ENCODE assay signal across 25 cellular contexts in genomic region chr9:129796029-129796910, GRCh38. TPM values are rescaled to one million over a fixed set of nuclear protein-coding genes. Genes with fewer than 3 reads are reported as not detected.
A peak's percentile ranks its signal among the peaks of the same experiment; 100 is the strongest.
DNase-seq lines count a peak whose midpoint lies in the region; ATAC-seq, FAIRE-seq and TF ChIP-seq lines count a peak whose summit lies in the region.
"Had no signal": no experiment of that assay in that cellular context is flagged by ENCODE, and none has a peak within 500 bp of the region (broad histone marks: within the 10 kb centered on the region; RNA-seq: fewer than 3 reads in every experiment).

No MANE protein-coding gene starts in this region.

- H3K4me2 ChIP-seq in A549 = no peak overlapping the region
- H3K4me2 ChIP-seq in neuronal stem cell (ENCODE audit: insufficient read depth, low read length, poor library complexity, severe bottlenecking) = no peak overlapping the region

- 54% methylated on average over 8 of the region's 8 CpGs for WGBS in A549 (ENCODE audit: missing lambda C conversion rate)
- no CpG with 5 or more reads among the region's 8 CpGs for WGBS in neuronal stem cell (ENCODE audit: extremely low coverage in 2 of 2, insufficient read length in 2 of 2, insufficient replicate concordance in 1 of 2), 2 donors

- no peaks in the 10 kb centered on the region for H3K36me3 Mint-ChIP-seq in Calu3 (ENCODE audit: insufficient read depth, unreplicated experiment)
- H3K36me3 Mint-ChIP-seq: CD4-positive, alpha-beta memory T cell; IgD-negative memory B cell had no signal

- no peak overlapping the region for H2AFZ ChIP-seq in neuronal stem cell (ENCODE audit: low read length)

- H3K9ac ChIP-seq in neuronal stem cell (ENCODE audit: low read depth, low read length, poor library complexity) = no peak overlapping the region

- DNase-seq in A549 (ENCODE audit: low read depth in 1 of 2, low spot score in 1 of 2) = no peak
- DNase-seq in Calu3 = peak; percentile 15
- DNase-seq in NCI-H2196 treated with DMSO at 0.1 percent for 48 hours (lab: John Stamatoyannopoulos, UW; ENCODE audit: unreplicated experiment) = peak; percentile 28
- no peak for DNase-seq in neuronal stem cell (ENCODE audit: low spot score)
- no peak for DNase-seq in GF-D8 (lab: John Stamatoyannopoulos, UW)
- no peak for DNase-seq in NCI-H1436 (lab: John Stamatoyannopoulos, UW)
- no peak for DNase-seq in activated CD4-positive, alpha-beta T cell treated with anti-CD3 and anti-CD28 coated beads for 4 hours
- DNase-seq: C1 segment of cervical spinal cord; CD4-positive, alpha-beta memory T cell; Kasumi-1; NCI-H1092 treated with DMSO at 0.1 percent for 48 hours; NCI-H1436 treated with DMSO at 0.1 percent for 48 hours; NCI-H2029; NCI-H2171; NCI-H524; NCI-H748 treated with DMSO at 0.1 percent for 48 hours; NK-92 treated with Interleukin-12 subunit alpha and Interleukin-12 subunit beta, amount 100 ng/mL, for 24 hours; PC-3; SJCRH30; T-helper 2 cell had no signal

- no peak for FAIRE-seq in A549 (lab: Jason Lieb, UNC)
- FAIRE-seq: GM12878, H1 had no signal

- H3K9me3 ChIP-seq in A549 (no peaks in the 10 kb centered on the region), neuronal stem cell (replicated peaks in 1 of 2; ENCODE audit: control insufficient read depth in 2 of 2, insufficient read depth in 1 of 2, low read depth in 1 of 2, low read length in 2 of 2) (no peaks in the 10 kb centered on the region)
- H3K9me3 ChIP-seq: SJCRH30 had no signal

- POLR2A ChIA-PET in A549 (lab: Yijun Ruan, JAX) = no interaction called here

- intact Hi-C loops in Calu3 (cut with micrococcal nuclease; ENCODE audit: unreplicated experiment) = no loop called here

- no peaks in the 10 kb centered on the region for H3K9me3 Mint-ChIP-seq in Calu3 (ENCODE audit: low read depth, unreplicated experiment)
- H3K9me3 Mint-ChIP-seq: CD4-positive, alpha-beta memory T cell; IgD-negative memory B cell had no signal

- H3K14ac ChIP-seq in neuronal stem cell (ENCODE audit: low read length) = peak overlapping the region; percentile 38

- H3K4me3 ChIP-seq in A549 (no peak overlapping the region), neuronal stem cell (ENCODE audit: low read length in 2 of 2) (no peak overlapping the region)
- H3K4me3 ChIP-seq: GM12878, SJCRH30 had no signal

- no peak overlapping the region for H2BK5ac ChIP-seq in neuronal stem cell (ENCODE audit: low read length)

- TF ChIP-seq CTCF in A549 (IDR thresholded peaks at IDR 0.05) = no peak
- no peak for TF ChIP-seq CTCF in Calu3 (IDR thresholded peaks at IDR 0.05; ENCODE audit: unreplicated experiment)

- no peak overlapping the region for H2BK12ac ChIP-seq in neuronal stem cell (ENCODE audit: low read length)

- no peak overlapping the region for H3K27ac Mint-ChIP-seq in Calu3 (ENCODE audit: unreplicated experiment)
- H3K27ac Mint-ChIP-seq: IgD-negative memory B cell had no signal

- TF ChIP-seq EP300 in A549 (IDR thresholded peaks at IDR 0.05) = no peak

- H3K4ac ChIP-seq in neuronal stem cell (ENCODE audit: low read length) = no peak overlapping the region

- H3K36me3 ChIP-seq in neuronal stem cell (replicated peaks in 1 of 2; ENCODE audit: control insufficient read depth in 2 of 2, insufficient read depth in 2 of 2, low read length in 2 of 2) = no peaks in the 10 kb centered on the region
- H3K36me3 ChIP-seq: SJCRH30 had no signal

- no peak overlapping the region for H4K8ac ChIP-seq in neuronal stem cell (ENCODE audit: low read depth, low read length)

- H3K27ac ChIP-seq in A549 = no peak overlapping the region
- no peak overlapping the region for H3K27ac ChIP-seq in neuronal stem cell (replicated peaks; ENCODE audit: low read length)
- H3K27ac ChIP-seq: SJCRH30 had no signal

- H2BK120ac ChIP-seq in neuronal stem cell (ENCODE audit: low read depth, low read length) = no peak overlapping the region

- H3K27me3 Mint-ChIP-seq in Calu3 (ENCODE audit: unreplicated experiment) = peaks cover 20% of the 10 kb centered on the region

- CTCF ChIA-PET in A549 (lab: Yijun Ruan, JAX) = interaction anchor here (1.1 to 26.1 kb wide), 3 partner anchors 44 to 154 kb away, joined by 3 to 1179 read pairs (median 3); no protein-coding TSS in a partner anchor
- CTCF ChIA-PET in Calu3 (lab: Charles Lee) = no interaction called here

- no TSS peak for BruUV-seq in Calu3 (replicated peaks; lab: Mats Ljungman, UMichigan)

- no peaks in the 10 kb centered on the region for H3K79me1 ChIP-seq in neuronal stem cell (ENCODE audit: low read depth, low read length)

- H3K23ac ChIP-seq in neuronal stem cell (ENCODE audit: low read depth, low read length, poor library complexity) = no peak overlapping the region

- no peak overlapping the region for H3K4me3 Mint-ChIP-seq in Calu3 (ENCODE audit: low read depth, unreplicated experiment)
- H3K4me3 Mint-ChIP-seq: CD4-positive, alpha-beta memory T cell; IgD-negative memory B cell had no signal

- H3K27me3 ChIP-seq in neuronal stem cell (ENCODE audit: control insufficient read depth in 3 of 3, insufficient read depth in 3 of 3, low read depth in 1 of 3, low read length in 3 of 3) = peaks cover 0 to 19% (median 4%) of the 10 kb centered on the region in 3 experiments

- TF ChIP-seq RAD21 in A549 (conservative IDR thresholded peaks at IDR 0.05 in 1 of 2, IDR thresholded peaks at IDR 0.05 in 1 of 2) = no peak

- H3K4me1 ChIP-seq in A549 = peaks cover 3% of the 10 kb centered on the region; the same call in 1 of the 3 replicates
- no peaks in the 10 kb centered on the region for H3K4me1 ChIP-seq in neuronal stem cell (ENCODE audit: control insufficient read depth in 2 of 2, insufficient read depth in 1 of 2, low read depth in 1 of 2, low read length in 2 of 2)
- H3K4me1 ChIP-seq: SJCRH30 had no signal

- TF ChIP-seq POLR2A in A549 (IDR thresholded peaks at IDR 0.05; ENCODE audit: low read length) = no peak

- ATAC-seq in A549 = peak in 1 of 2 experiments; percentile 16; a peak in 2 of 6 replicates
- ATAC-seq: GM12878, HCT116, PC-3, SK-N-SH treated with all-trans-retinoic acid at 6 μM for 48 hours had no signal

- H3K18ac ChIP-seq in neuronal stem cell (ENCODE audit: low read length) = no peak overlapping the region

- H2BK15ac ChIP-seq in neuronal stem cell (ENCODE audit: low read length) = no peak overlapping the region

- H2AK5ac ChIP-seq in neuronal stem cell (ENCODE audit: low read depth, low read length) = no peak overlapping the region

- H3K4me1 Mint-ChIP-seq in Calu3 (ENCODE audit: low read depth, unreplicated experiment) = no peaks in the 10 kb centered on the region
- H3K4me1 Mint-ChIP-seq: CD4-positive, alpha-beta memory T cell; IgD-negative memory B cell had no signal

- H4K91ac ChIP-seq in neuronal stem cell (ENCODE audit: low read depth, low read length, poor library complexity) = no peak overlapping the region

TF ChIP-seq in A549, 52 proteins besides CTCF, POLR2A, EP300 and RAD21:
- TF ChIP-seq CEBPB (IDR thresholded peaks at IDR 0.05) (peak; percentile 25 to 54; a peak in 3 of 4 replicates), GATA3 (IDR thresholded peaks at IDR 0.05; ENCODE audit: borderline replicate concordance) (no peak)

RNA-seq across cellular contexts. Expression of gene TOR1B, which starts 6.7 kb away (rescaled TPM):
- 32.4 and 38.0 TPM in 2 replicates for polyA plus RNA-seq in A549 (2011; rRNA removed)
- polyA plus RNA-seq in A549 (2012; cell fraction: cytosol; rRNA removed) = 14.0 and 19.1 TPM in 2 replicates
- 22.8 and 23.4 TPM in 2 replicates for polyA plus RNA-seq in A549 (2012; cell fraction: nucleus; rRNA removed)
- 23.3 to 26.9 TPM (median 24.9 TPM) in 3 replicates for polyA plus RNA-seq in A549 (2017; fragmentation: RNase III; extraction: RNeasy Plus Mini Kit Qiagen cat#74134 plus additional on column Dnase treatment)
- polyA minus RNA-seq in A549 (2011; rRNA and poly(A)+ RNA removed) = 17.9 and 21.1 TPM in 2 replicates
- 20.9 and 28.3 TPM in 2 replicates for total RNA-seq in Calu3 (2022)
- 7.8 TPM for polyA plus RNA-seq in neuronal stem cell (2013, experiment 1 of 2)
- polyA plus RNA-seq in neuronal stem cell (2013, experiment 2 of 2) = 9.0 TPM

RNA-seq across cellular contexts. Expression of gene TOR1A, which starts 27.7 kb away (rescaled TPM):
- 74.9 and 77.3 TPM in 2 replicates for polyA plus RNA-seq in A549 (2011; rRNA removed)
- 52.8 and 62.0 TPM in 2 replicates for polyA plus RNA-seq in A549 (2012; cell fraction: cytosol; rRNA removed)
- 42.8 and 52.6 TPM in 2 replicates for polyA plus RNA-seq in A549 (2012; cell fraction: nucleus; rRNA removed)
- polyA plus RNA-seq in A549 (2017; fragmentation: RNase III; extraction: RNeasy Plus Mini Kit Qiagen cat#74134 plus additional on column Dnase treatment) = 52.3 to 58.7 TPM (median 54.0 TPM) in 3 replicates
- polyA minus RNA-seq in A549 (2011; rRNA and poly(A)+ RNA removed) = 35.7 and 38.4 TPM in 2 replicates
- total RNA-seq in Calu3 (2022) = 34.2 and 36.3 TPM in 2 replicates
- polyA plus RNA-seq in neuronal stem cell (2013, experiment 1 of 2) = 28.2 TPM
- 27.2 TPM for polyA plus RNA-seq in neuronal stem cell (2013, experiment 2 of 2)

RNA-seq across cellular contexts. Expression of gene C9orf78, which starts 38.8 kb away (rescaled TPM):
- polyA plus RNA-seq in A549 (2011; rRNA removed) (58.0 and 91.4 TPM in 2 replicates), A549 (2017; fragmentation: RNase III; extraction: RNeasy Plus Mini Kit Qiagen cat#74134 plus additional on column Dnase treatment) (111 to 131 TPM (median 127 TPM) in 3 replicates)
- polyA plus RNA-seq in A549 (2012; cell fraction: cytosol; rRNA removed) = 34.3 and 38.0 TPM in 2 replicates
- 6.0 and 10.5 TPM in 2 replicates for polyA plus RNA-seq in A549 (2012; cell fraction: nucleus; rRNA removed)
- 7.8 and 8.7 TPM in 2 replicates for polyA minus RNA-seq in A549 (2011; rRNA and poly(A)+ RNA removed)
- total RNA-seq in Calu3 (2022) = 24.5 and 26.2 TPM in 2 replicates
- 37.6 TPM for polyA plus RNA-seq in neuronal stem cell (2013, experiment 1 of 2)
- 36.0 TPM for polyA plus RNA-seq in neuronal stem cell (2013, experiment 2 of 2)

RNA-seq across cellular contexts. Expression of gene USP20, which starts 39.0 kb away (rescaled TPM):
- polyA plus RNA-seq in A549 (2011; rRNA removed) (3.8 and 3.9 TPM in 2 replicates), A549 (2017; fragmentation: RNase III; extraction: RNeasy Plus Mini Kit Qiagen cat#74134 plus additional on column Dnase treatment) (5.0 to 5.9 TPM (median 5.9 TPM) in 3 replicates)
- polyA plus RNA-seq in A549 (2012; cell fraction: cytosol; rRNA removed) = 6.7 and 7.7 TPM in 2 replicates
- 27.3 and 32.5 TPM in 2 replicates for polyA plus RNA-seq in A549 (2012; cell fraction: nucleus; rRNA removed)
- 6.6 and 8.8 TPM in 2 replicates for polyA minus RNA-seq in A549 (2011; rRNA and poly(A)+ RNA removed)
- total RNA-seq in Calu3 (2022) = 11.3 and 14.9 TPM in 2 replicates
- 11.8 TPM for polyA plus RNA-seq in neuronal stem cell (2013, experiment 1 of 2)
- 10.9 TPM for polyA plus RNA-seq in neuronal stem cell (2013, experiment 2 of 2)

RNA-seq across cellular contexts. Expression of gene PTGES, which starts 43.4 kb away (rescaled TPM):
- polyA plus RNA-seq in A549 (2011; rRNA removed) (19.1 and 22.1 TPM in 2 replicates), A549 (2017; fragmentation: RNase III; extraction: RNeasy Plus Mini Kit Qiagen cat#74134 plus additional on column Dnase treatment) (48.1 to 58.8 TPM (median 53.7 TPM) in 3 replicates)
- 30.0 and 40.9 TPM in 2 replicates for polyA plus RNA-seq in A549 (2012; cell fraction: cytosol; rRNA removed)
- 14.0 and 16.6 TPM in 2 replicates for polyA plus RNA-seq in A549 (2012; cell fraction: nucleus; rRNA removed)
- polyA minus RNA-seq in A549 (2011; rRNA and poly(A)+ RNA removed) = 19.5 and 23.8 TPM in 2 replicates
- total RNA-seq in Calu3 (2022) = 6.3 and 7.4 TPM in 2 replicates
- 4.1 TPM for polyA plus RNA-seq in neuronal stem cell (2013, experiment 1 of 2)
- polyA plus RNA-seq in neuronal stem cell (2013, experiment 2 of 2) = 4.1 TPM
- total RNA-seq: CD4-positive, alpha-beta memory T cell; GM12878 had no signal
- polyA plus RNA-seq: CD4-positive, alpha-beta memory T cell; IgD-negative memory B cell had no signal

Comparison
In these comparisons a context has a peak if more than half of its experiments do, and no peak if none do; other contexts are left out.
1. DNase-seq: peak in Calu3 (single experiment) and NCI-H2196 treated with DMSO at 0.1 percent for 48 hours (single experiment); none in A549 (0 of 2), neuronal stem cell (single experiment), GF-D8 (single experiment), NCI-H1436 (single experiment) and activated CD4-positive, alpha-beta T cell treated with anti-CD3 and anti-CD28 coated beads for 4 hours (0 of 2).